In the genomic region with DNA sequence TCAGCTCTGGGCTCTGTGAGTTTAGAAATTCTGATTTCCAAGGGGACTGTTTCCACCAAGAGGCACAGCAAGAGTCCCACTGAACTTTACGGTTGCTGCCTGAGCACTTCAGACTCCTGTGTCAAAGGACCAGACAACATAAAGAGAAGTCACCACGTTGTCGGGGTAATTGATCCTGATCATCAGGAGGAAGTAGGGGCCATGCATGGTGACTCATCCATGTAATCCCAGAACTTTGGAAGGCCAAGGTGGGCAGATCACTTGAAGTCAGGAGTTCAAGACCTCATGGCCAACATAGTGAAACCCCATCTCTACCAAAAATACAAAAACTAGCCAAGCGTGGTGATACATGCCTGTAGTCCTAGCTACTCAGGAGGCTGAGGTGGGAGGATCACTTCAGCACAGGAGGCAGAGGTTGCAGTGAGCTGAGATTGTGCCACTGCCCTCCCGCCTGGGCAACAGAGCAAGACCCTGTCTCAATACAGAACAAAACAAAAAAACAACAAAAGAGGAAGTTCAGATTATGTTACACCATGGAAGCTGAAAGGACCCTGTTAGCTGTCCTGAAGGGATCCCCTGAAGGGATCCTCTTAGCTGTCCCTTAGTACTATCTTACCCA, we compare ENCODE assay signal across 20 cellular contexts.
"Had no signal": no experiment of that assay in that cellular context is flagged by ENCODE, and none has a peak within 500 bp of the region (broad histone marks: within the 10 kb centered on the region; RNA-seq: fewer than 3 reads in every experiment).

No MANE protein-coding gene starts in this region.

- H2AFZ ChIP-seq: hepatocyte, neural progenitor cell had no signal

- H3K79me2 ChIP-seq: hepatocyte had no signal

- H3K27ac ChIP-seq: dorsolateral prefrontal cortex, hepatocyte, neural progenitor cell, ovary, right atrium auricular region, uterus had no signal

- H3K27me3 ChIP-seq: dorsolateral prefrontal cortex, hepatocyte, ovary, right atrium auricular region, uterus had no signal

- DNase-seq: dorsolateral prefrontal cortex; effector CD8-positive, alpha-beta T cell; foreskin melanocyte; head of caudate nucleus; left colon; left ventricle myocardium superior; mesenchymal stem cell; midbrain; nucleus accumbens; ovary; stimulated activated CD4-positive, alpha-beta T cell treated with anti-CD3 and anti-CD28 coated beads, Interleukin-2, amount 100 ng/mL, for 48 hours; stimulated activated naive CD4-positive, alpha-beta T cell treated with Interleukin-2 at 50 U/mL for 16 hours; trophoblast cell; uterus had no signal

- H3K4me2 ChIP-seq: hepatocyte, neural progenitor cell, smooth muscle cell had no signal

- H3K4me3 ChIP-seq: dorsolateral prefrontal cortex, hepatocyte, lung, neural progenitor cell, ovary, right atrium auricular region, smooth muscle cell, uterus had no signal

- ATAC-seq: left colon; left ventricle myocardium superior; natural killer cell treated with Interleukin-12 subunit alpha and Interleukin-12 subunit beta and Interleukin-15 and Interleukin-18, amount 100 ng/mL, for 72 hours had no signal

- H3K9ac ChIP-seq: neural progenitor cell had no signal

- H3K4me1 ChIP-seq: neural progenitor cell, right atrium auricular region, uterus had no signal

- H3K9me3 ChIP-seq: ovary, right atrium auricular region, uterus had no signal

- H3K36me3 ChIP-seq: neural progenitor cell, ovary, right atrium auricular region, uterus had no signal
